Comparison of ENCODE assay signal across 8 cellular contexts in the genomic region with DNA sequence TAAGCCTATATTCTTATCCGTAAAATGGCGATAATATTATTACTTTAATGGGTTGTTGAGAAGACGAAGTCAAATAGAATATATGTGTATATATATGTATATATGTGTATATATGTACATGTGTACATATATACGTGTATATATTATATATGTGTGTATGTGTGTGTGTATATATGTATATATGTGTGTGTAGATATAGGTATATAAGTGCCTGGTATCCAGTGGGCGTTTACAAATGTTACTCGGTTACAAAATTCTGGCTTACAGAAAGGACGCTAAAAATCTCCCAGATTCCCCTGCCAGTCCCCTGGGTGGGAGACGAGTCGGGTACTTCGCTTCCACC. TPM values are rescaled to one million over a fixed set of nuclear protein-coding genes. Genes with fewer than 3 reads are reported as not detected.
DNase-seq lines count a peak whose midpoint lies in the region; ATAC-seq and TF ChIP-seq lines count a peak whose summit lies in the region.

No MANE protein-coding gene starts in this region.

- H3K9me3 ChIP-seq in WERI-Rb-1 (ENCODE audit: severe bottlenecking), result no peaks in the 10 kb centered on the region
- no peaks in the 10 kb centered on the region for H3K9me3 ChIP-seq in iPS-18c (ENCODE audit: control insufficient read depth, insufficient read depth, low read length)

- H3K4me3 ChIP-seq in AG04449 (ENCODE audit: low read depth, low read length) (peak overlapping the region; percentile 86), WERI-Rb-1 (ENCODE audit: low read depth, low read length) (peak overlapping the region; percentile 98), iPS-18c (ENCODE audit: insufficient read depth, low read depth, low read length) (peak overlapping the region; percentile 97; the same call in 1 of the 2 replicates)

- CTCF ChIA-PET in AG04449 (lab: Yijun Ruan, JAX), result interaction anchor here (1.0 to 2.0 kb wide), 3 partner anchors 129 to 369 kb away, joined by 3 to 10 read pairs (median 4); no protein-coding TSS in a partner anchor

- H3K27ac ChIP-seq in WERI-Rb-1, result peak overlapping the region; percentile 93

- H3K36me3 ChIP-seq in WERI-Rb-1, result peaks cover 4% of the 10 kb centered on the region

- TF ChIP-seq CTCF in AG04449 (IDR thresholded peaks at IDR 0.05; ENCODE audit: insufficient read depth, low read length, missing control alignments) (no peak), WERI-Rb-1 (IDR thresholded peaks at IDR 0.05; ENCODE audit: low read depth, low read length) (no peak), omental fat pad (IDR thresholded peaks at IDR 0.05) (no peak)

- no peaks in the 10 kb centered on the region for H3K27me3 ChIP-seq in WERI-Rb-1 (ENCODE audit: insufficient read depth, low read depth, severe bottlenecking)

- peak; percentile 9 for ATAC-seq in GM21526 (IDR thresholded peaks at IDR 0.05; ENCODE audit: low FRiP score, unreplicated experiment)
- no peak for ATAC-seq in omental fat pad (ENCODE audit: low FRiP score)

- POLR2A ChIA-PET in AG04449 (lab: Yijun Ruan, JAX), result no interaction called here

- DNase-seq in AG04449 (ENCODE audit: low read depth, low spot score) (no peak), WERI-Rb-1 (no peak), superior temporal gyrus (ENCODE audit: extremely low spot score) (peak; percentile 21), OCI-M1 (lab: John Stamatoyannopoulos, UW) (no peak), omental fat pad (ENCODE audit: low spot score) (no peak)
- no peak for DNase-seq in activated effector memory CD4-positive, alpha-beta T cell treated with Interleukin-2 at 50 U/mL for 16 hours

RNA-seq across cellular contexts. Expression of a gene that starts 0.3 kb away (rescaled TPM):
- 10 to 100 TPM; 12.1 to 26.8 (median 21.8) TPM for total RNA-seq in omental fat pad
